ENCODE assay signal across 13 cellular contexts in the genomic region with DNA sequence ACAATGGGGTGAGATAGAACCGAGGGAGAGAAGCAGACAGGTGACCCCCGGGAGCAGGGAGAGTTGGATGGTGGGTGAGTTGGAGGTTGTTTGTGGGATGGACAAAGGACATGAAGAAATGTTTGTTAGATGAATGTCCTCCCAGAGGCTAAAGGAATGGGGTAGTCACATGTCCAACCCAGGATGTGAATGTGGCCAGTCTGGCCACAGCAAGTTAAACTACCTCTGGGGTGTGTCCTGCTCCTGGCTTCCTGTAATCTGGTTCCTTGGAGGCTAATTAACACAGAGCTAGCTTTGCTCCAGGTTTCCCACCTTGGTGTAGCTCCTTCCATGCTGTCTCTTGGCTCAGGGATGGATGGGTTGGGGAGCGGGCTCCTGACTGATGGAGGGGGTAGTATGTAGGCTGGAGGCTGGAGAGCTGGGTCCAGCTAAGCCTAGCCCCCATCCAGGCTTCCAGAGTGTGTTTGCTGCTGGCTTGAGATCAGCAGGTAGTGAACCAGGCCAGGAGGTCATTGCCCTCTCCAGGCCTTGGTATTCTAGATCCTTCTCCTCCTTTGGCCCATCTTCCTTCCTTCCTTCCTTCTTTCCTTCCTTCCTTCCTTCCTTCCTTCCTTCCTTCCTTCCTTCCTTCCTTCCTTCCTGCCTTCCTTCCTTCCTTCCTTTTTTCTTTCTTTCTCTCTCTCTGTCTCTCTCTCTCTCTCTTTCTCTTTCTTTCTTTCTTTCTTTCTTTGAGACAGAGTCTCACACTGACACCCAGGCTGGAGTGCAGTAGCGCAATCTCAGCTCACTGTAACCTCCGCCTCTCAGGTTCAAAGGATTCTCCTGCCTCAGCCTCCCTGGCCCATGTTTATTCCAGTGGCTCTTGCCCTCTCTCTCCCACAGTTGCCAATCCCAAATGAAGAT. TPM values are rescaled to one million over a fixed set of nuclear protein-coding genes. Genes with fewer than 3 reads are reported as not detected.
A peak's percentile ranks its signal among the peaks of the same experiment; 100 is the strongest.
DNase-seq lines count a peak whose midpoint lies in the region; ATAC-seq and TF ChIP-seq lines count a peak whose summit lies in the region.
"Had no signal": no experiment of that assay in that cellular context is flagged by ENCODE, and none has a peak within 500 bp of the region (broad histone marks: within the 10 kb centered on the region; RNA-seq: fewer than 3 reads in every experiment).

No MANE protein-coding gene starts in this region.

- H2AFZ ChIP-seq in Loucy (ENCODE audit: low read length) (peak overlapping the region; percentile 7; the same call in 1 of the 2 replicates), neural progenitor cell (replicated peaks) (peak overlapping the region; percentile 73)

- H3K4me1 Mint-ChIP-seq in neural progenitor cell = peaks cover 9% of the 10 kb centered on the region

- peak overlapping the region; percentile 59 for H3K4me3 ChIP-seq in GM12865 (ENCODE audit: low read depth, low read length)
- H3K4me3 ChIP-seq in Loucy (ENCODE audit: low read length, poor library complexity, severe bottlenecking) = no peak overlapping the region
- no peak overlapping the region for H3K4me3 ChIP-seq in colonic mucosa
- no peak overlapping the region for H3K4me3 ChIP-seq in neural progenitor cell
- H3K4me3 ChIP-seq in A673 (ENCODE audit: low read depth, low read length, poor library complexity, severe bottlenecking) = no peak overlapping the region
- H3K4me3 ChIP-seq: tibial nerve had no signal

- H3K27me3 Mint-ChIP-seq in neural progenitor cell (ENCODE audit: insufficient read depth, low read depth) = peaks cover 8% of the 10 kb centered on the region

- H3K36me3 ChIP-seq in Loucy (ENCODE audit: insufficient read depth, low read length) (no peaks in the 10 kb centered on the region), colonic mucosa (no peaks in the 10 kb centered on the region), neural progenitor cell (no peaks in the 10 kb centered on the region), A673 (ENCODE audit: insufficient read depth, low read length, poor library complexity, severe bottlenecking) (no peaks in the 10 kb centered on the region)
- H3K36me3 ChIP-seq: tibial nerve had no signal

- H3K27ac Mint-ChIP-seq in neural progenitor cell = no peak overlapping the region
- H3K27ac Mint-ChIP-seq: activated CD4-positive, alpha-beta memory T cell treated with anti-CD3 and anti-CD28 coated beads, Interleukin-2, amount 10 ng/mL, durations not matched to agents 7 days and 5 days had no signal

- H3K79me2 ChIP-seq in Loucy (ENCODE audit: insufficient read depth, low read length) = no peaks in the 10 kb centered on the region
- H3K79me2 ChIP-seq in neural progenitor cell (ENCODE audit: low read depth) = no peaks in the 10 kb centered on the region

- ATAC-seq in HG03432 (IDR thresholded peaks at IDR 0.05; ENCODE audit: unreplicated experiment) (no peak), GM18868 (IDR thresholded peaks at IDR 0.05; ENCODE audit: unreplicated experiment) (no peak), GM21423 (IDR thresholded peaks at IDR 0.05; ENCODE audit: unreplicated experiment) (no peak)
- ATAC-seq: activated naive CD4-positive, alpha-beta T cell treated with anti-CD3 and anti-CD28 coated beads, Interleukin-2, amount 50 U/mL, for 72 hours; naive thymus-derived CD8-positive, alpha-beta T cell had no signal

- H3K27ac ChIP-seq in colonic mucosa = no peak overlapping the region
- H3K27ac ChIP-seq in neural progenitor cell = no peak overlapping the region
- no peak overlapping the region for H3K27ac ChIP-seq in A673 (ENCODE audit: low read depth, low read length, poor library complexity, severe bottlenecking)
- H3K27ac ChIP-seq: tibial nerve had no signal

- no peaks in the 10 kb centered on the region for H3K27me3 ChIP-seq in Loucy (ENCODE audit: insufficient read depth, low read length, poor library complexity, severe bottlenecking)
- no peaks in the 10 kb centered on the region for H3K27me3 ChIP-seq in colonic mucosa
- H3K27me3 ChIP-seq in neural progenitor cell = peaks cover 19% of the 10 kb centered on the region
- H3K27me3 ChIP-seq in A673 (replicated peaks; ENCODE audit: insufficient read depth, low read depth, low read length, poor library complexity) = no peaks in the 10 kb centered on the region

- H3K4me2 ChIP-seq in Loucy (ENCODE audit: low read depth, low read length, poor library complexity, severe bottlenecking) (peak overlapping the region; percentile 17), neural progenitor cell (no peak overlapping the region)

- no peaks in the 10 kb centered on the region for H4K20me1 ChIP-seq in Loucy (ENCODE audit: insufficient read depth, low read length, poor library complexity, severe bottlenecking)
- no peaks in the 10 kb centered on the region for H4K20me1 ChIP-seq in neural progenitor cell (ENCODE audit: low read depth)

- no peaks in the 10 kb centered on the region for H3F3A ChIP-seq in Loucy (ENCODE audit: low read depth)
- H3F3A ChIP-seq in neural progenitor cell (ENCODE audit: low read depth) = peaks cover 4% of the 10 kb centered on the region

- no TSS peak for BruUV-seq in A673 (replicated peaks; lab: Mats Ljungman, UMichigan)

- peak overlapping the region; percentile 20 for H3K9ac ChIP-seq in Loucy (ENCODE audit: low read depth, low read length, poor library complexity, severe bottlenecking)
- no peak overlapping the region for H3K9ac ChIP-seq in colonic mucosa (ENCODE audit: low read depth in 2 of 2, low read length in 2 of 2)
- H3K9ac ChIP-seq in neural progenitor cell = no peak overlapping the region

- POLR2A ChIA-PET in A673 (lab: Charles Lee; ENCODE audit: low non-redundant PET) = no interaction called here

- H3K36me3 Mint-ChIP-seq in neural progenitor cell = no peaks in the 10 kb centered on the region
- H3K36me3 Mint-ChIP-seq: activated naive CD4-positive, alpha-beta T cell treated with anti-CD3 and anti-CD28 coated beads, Interleukin-2, amount 50 U/mL, for 72 hours; naive thymus-derived CD8-positive, alpha-beta T cell had no signal

- no peaks in the 10 kb centered on the region for H3K9me3 ChIP-seq in Loucy (ENCODE audit: insufficient read depth, low read depth, low read length)
- H3K9me3 ChIP-seq in colonic mucosa = no peaks in the 10 kb centered on the region
- no peaks in the 10 kb centered on the region for H3K9me3 ChIP-seq in neural progenitor cell (ENCODE audit: low read depth)
- no peaks in the 10 kb centered on the region for H3K9me3 ChIP-seq in A673 (ENCODE audit: low read depth, low read length, poor library complexity, severe bottlenecking)
- H3K9me3 ChIP-seq: tibial nerve had no signal

- H3K4me3 Mint-ChIP-seq in neural progenitor cell = no peak overlapping the region
- H3K4me3 Mint-ChIP-seq: activated CD4-positive, alpha-beta memory T cell treated with anti-CD3 and anti-CD28 coated beads, Interleukin-2, amount 10 ng/mL, durations not matched to agents 7 days and 5 days; naive thymus-derived CD8-positive, alpha-beta T cell had no signal

- DNase-seq in GM12865 (ENCODE audit: low read depth) (peak; percentile 75), colonic mucosa (peak; percentile 35), neural progenitor cell (ENCODE audit: low spot score) (no peak), A673 (ENCODE audit: low spot score) (no peak)
- DNase-seq: activated CD4-positive, alpha-beta memory T cell treated with anti-CD3 and anti-CD28 coated beads, Interleukin-2, amount 10 ng/mL, durations not matched to agents 7 days and 5 days; naive thymus-derived CD8-positive, alpha-beta T cell had no signal

- no peaks in the 10 kb centered on the region for H3K9me2 ChIP-seq in Loucy (replicated peaks; ENCODE audit: low read depth, low read length)

- peaks cover 8% of the 10 kb centered on the region for H3K4me1 ChIP-seq in Loucy (ENCODE audit: insufficient read depth, low read length, poor library complexity, severe bottlenecking)
- H3K4me1 ChIP-seq in colonic mucosa = no peaks in the 10 kb centered on the region
- H3K4me1 ChIP-seq in neural progenitor cell = peaks cover 8% of the 10 kb centered on the region
- H3K4me1 ChIP-seq in A673 (ENCODE audit: insufficient read depth, low read length, poor library complexity, severe bottlenecking) = no peaks in the 10 kb centered on the region
- H3K4me1 ChIP-seq: tibial nerve had no signal

- CTCF ChIA-PET in A673 (lab: Charles Lee) = interaction anchor here (1.1 kb wide), 1 partner anchor 195 kb away, joined by 3 read pairs; no protein-coding TSS in a partner anchor

- intact Hi-C loops in colonic mucosa (cut with DNase I) = no loop called here
- intact Hi-C loops in A673 (cut with micrococcal nuclease; ENCODE audit: unreplicated experiment) = no loop called here

- TF ChIP-seq CTCF in GM12865 (IDR thresholded peaks at IDR 0.05; ENCODE audit: insufficient read depth, low read depth, low read length, missing control alignments) (no peak), Loucy (conservative IDR thresholded peaks at IDR 0.05; ENCODE audit: low read length) (no peak), colonic mucosa (IDR thresholded peaks at IDR 0.05) (no peak), neural progenitor cell (IDR thresholded peaks at IDR 0.05) (no peak), A673 (conservative IDR thresholded peaks at IDR 0.05; ENCODE audit: low read depth, low read length) (no peak)

- H3K9me3 Mint-ChIP-seq in neural progenitor cell = no peaks in the 10 kb centered on the region
- H3K9me3 Mint-ChIP-seq: activated CD4-positive, alpha-beta memory T cell treated with anti-CD3 and anti-CD28 coated beads, Interleukin-2, amount 10 ng/mL, durations not matched to agents 7 days and 5 days; activated naive CD4-positive, alpha-beta T cell treated with anti-CD3 and anti-CD28 coated beads, Interleukin-2, amount 50 U/mL, for 72 hours; naive thymus-derived CD8-positive, alpha-beta T cell had no signal

RNA-seq across cellular contexts. Expression of a gene that starts 28.0 kb away (rescaled TPM):
- total RNA-seq in colonic mucosa = 10 to 100 TPM; 67.3 to 70.1 TPM
- total RNA-seq in neural progenitor cell (ENCODE audit: low replicate concordance) = 71.4 and 88.5 TPM in 2 replicates
- total RNA-seq in A673 (2021) = 107 and 114 TPM in 2 replicates

RNA-seq across cellular contexts. Expression of a gene that starts 39.3 kb away (rescaled TPM):
- total RNA-seq in colonic mucosa = 1 to 10 TPM in 1 of 2 donors, under 1 TPM in 1; 0.90 to 1.0 TPM
- total RNA-seq in neural progenitor cell (ENCODE audit: low replicate concordance) = not detected in 2 replicates
- not detected in 2 replicates for total RNA-seq in A673 (2021)
- total RNA-seq: chondrocyte had no signal

Comparison
In these comparisons a context has a peak if more than half of its experiments do, and no peak if none do; other contexts are left out.
1. DNase-seq: peak in GM12865 (single experiment) and colonic mucosa (single experiment); none in neural progenitor cell (single experiment) and A673 (single experiment).